24 cellular contexts compared by ENCODE assay signal in the genomic region with DNA sequence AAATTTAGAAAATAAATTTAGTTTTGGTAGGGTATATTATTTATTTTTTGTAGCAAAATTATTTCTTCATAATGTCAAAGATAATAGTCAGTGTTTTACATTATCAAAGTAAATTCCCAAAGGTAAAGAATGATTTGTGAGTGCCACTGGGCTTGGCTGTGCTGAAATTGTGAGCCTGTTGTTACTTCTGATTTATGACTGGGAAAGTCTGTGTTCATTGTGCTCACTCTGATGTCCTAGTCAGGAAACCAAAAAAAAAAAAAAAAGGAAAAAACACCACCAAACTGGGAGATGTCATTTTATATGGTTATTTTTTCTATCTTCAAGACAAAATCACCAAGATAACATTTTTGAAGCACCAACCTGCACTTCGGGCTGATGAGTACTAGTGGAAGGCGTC.
"Had no signal": no experiment of that assay in that cellular context is flagged by ENCODE, and none has a peak within 500 bp of the region (broad histone marks: within the 10 kb centered on the region; RNA-seq: fewer than 3 reads in every experiment).

No MANE protein-coding gene starts in this region.

- H3K9me3 Mint-ChIP-seq: dendritic cell treated with granulocyte-macrophage colony-stimulating factor and Interleukin-4, amounts not matched to agents 40 ng/mL and 50 ng/mL, for 4 days; naive thymus-derived CD8-positive, alpha-beta T cell; nephron progenitor cell; type B pancreatic cell had no signal

- H3K27me3 Mint-ChIP-seq: dendritic cell treated with granulocyte-macrophage colony-stimulating factor and Interleukin-4, amounts not matched to agents 40 ng/mL and 50 ng/mL, for 4 days; naive thymus-derived CD8-positive, alpha-beta T cell; type B pancreatic cell had no signal

- H3K27ac Mint-ChIP-seq: dendritic cell treated with granulocyte-macrophage colony-stimulating factor and Interleukin-4, amounts not matched to agents 40 ng/mL and 50 ng/mL, for 4 days; nephron progenitor cell; type B pancreatic cell had no signal

- H3K4me1 ChIP-seq: colonic mucosa, prostate gland, right atrium auricular region, stomach, testis, tibial artery had no signal

- H3K4me3 ChIP-seq: colonic mucosa, lung, prostate gland, right atrium auricular region, smooth muscle cell, stomach, testis, tibial artery had no signal

- H3K27me3 ChIP-seq: colonic mucosa, right atrium auricular region, stomach, testis, tibial artery had no signal

- H3K4me3 Mint-ChIP-seq: dendritic cell treated with granulocyte-macrophage colony-stimulating factor and Interleukin-4, amounts not matched to agents 40 ng/mL and 50 ng/mL, for 4 days; nephron progenitor cell; type B pancreatic cell had no signal

- H3K9me3 ChIP-seq: colonic mucosa, prostate gland, right atrium auricular region, stomach, testis, tibial artery had no signal

- H3K27ac ChIP-seq: colonic mucosa, prostate gland, right atrium auricular region, stomach, testis, tibial artery had no signal

- H3K36me3 ChIP-seq: colonic mucosa, prostate gland, right atrium auricular region, stomach, tibial artery had no signal

- ATAC-seq: left lobe of liver; naive thymus-derived CD8-positive, alpha-beta T cell; sciatic nerve had no signal

- DNase-seq: colonic mucosa; effector memory CD4-positive, alpha-beta T cell; erythroblast; head of caudate nucleus; mesendoderm; naive thymus-derived CD8-positive, alpha-beta T cell; nephron progenitor cell; nucleus accumbens; stimulated activated CD4-positive, alpha-beta T cell treated with anti-CD3 and anti-CD28 coated beads, Interleukin-12 subunit alpha, Interleukin-12 subunit beta, amount 100 ng/mL, for 4 hours; stimulated activated CD4-positive, alpha-beta T cell treated with anti-CD3 and anti-CD28 coated beads, Interleukin-1b, Interleukin-23, amount 100 ng/mL, for 48 hours; stimulated activated CD4-positive, alpha-beta T cell treated with anti-CD3 and anti-CD28 coated beads, Interleukin-4, amount 100 ng/mL, for 1 hour; stimulated activated CD8-positive, alpha-beta memory T cell treated with anti-CD3 and anti-CD28 coated beads, Interleukin-4, amount 100 ng/mL, for 48 hours; stimulated activated naive CD4-positive, alpha-beta T cell treated with Interleukin-2 at 50 U/mL for 16 hours; stomach; testis; tibial artery had no signal
